Comparison of ENCODE assay signal across 1 cellular context in the genomic region with DNA sequence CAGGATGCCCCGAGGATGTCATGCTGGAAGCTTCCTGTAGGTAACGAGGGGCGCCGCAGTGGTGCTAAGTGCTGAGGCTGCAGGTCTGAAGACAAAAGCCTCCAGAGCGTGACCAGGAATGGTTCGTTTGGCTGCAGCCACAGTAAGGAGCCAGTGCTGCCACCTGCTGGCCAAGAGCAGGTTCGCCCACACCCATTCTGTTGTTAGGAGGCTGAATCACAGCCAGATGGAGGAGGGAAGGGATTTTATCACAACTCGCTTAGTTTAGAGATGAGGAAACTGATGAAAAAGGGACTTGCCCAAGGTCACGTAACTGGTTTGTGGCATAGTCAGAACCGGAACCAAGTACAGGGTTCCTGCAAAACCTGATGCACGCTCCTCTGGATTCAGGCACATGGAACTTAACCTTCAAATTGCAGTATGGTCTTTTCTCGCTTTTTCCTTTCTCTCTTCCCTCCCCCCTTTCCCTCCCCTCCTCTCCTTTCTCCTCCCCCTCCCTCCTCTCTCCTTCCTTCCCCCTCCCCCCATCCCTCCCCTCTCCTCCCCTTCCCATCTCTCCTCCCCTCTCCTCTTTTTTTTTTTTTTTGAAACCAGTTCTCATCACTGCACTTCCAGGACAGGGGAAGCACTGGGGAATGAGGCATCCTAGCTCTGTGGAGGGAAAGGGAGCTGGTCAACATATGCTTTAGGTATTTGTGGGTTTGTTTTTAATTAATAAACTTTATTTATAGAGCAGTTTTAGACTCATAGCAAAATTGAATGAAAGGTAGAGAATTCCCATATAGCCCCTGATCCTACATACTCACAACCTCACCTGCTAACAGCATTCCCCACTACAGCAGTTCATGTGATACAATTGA.
TF ChIP-seq lines count a peak whose summit lies in the region.

No MANE protein-coding gene starts in this region.

TF ChIP-seq in HepG2, 621 proteins besides CTCF, POLR2A, EP300 and RAD21 (continued from another document and continues in another):
- TF ChIP-seq, protein P1, sequence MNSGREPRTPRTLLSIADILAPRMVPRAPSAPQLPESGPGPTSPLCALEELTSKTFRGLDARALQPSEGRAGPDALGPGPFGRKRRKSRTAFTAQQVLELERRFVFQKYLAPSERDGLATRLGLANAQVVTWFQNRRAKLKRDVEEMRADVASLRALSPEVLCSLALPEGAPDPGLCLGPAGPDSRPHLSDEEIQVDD (CRISPR knock-in tag; IDR thresholded peaks at IDR 0.05; ENCODE audit: borderline replicate concordance): no peak
- no peak for TF ChIP-seq MEIS1 (CRISPR knock-in tag; IDR thresholded peaks at IDR 0.05; ENCODE audit: borderline replicate concordance)
- no peak for TF ChIP-seq ZNF550 (CRISPR knock-in tag; IDR thresholded peaks at IDR 0.05; ENCODE audit: borderline replicate concordance)
- no peak for TF ChIP-seq HCFC1 (IDR thresholded peaks at IDR 0.05; ENCODE audit: low read depth, low read length)
- TF ChIP-seq MED8 (CRISPR knock-in tag; IDR thresholded peaks at IDR 0.05; ENCODE audit: insufficient replicate concordance): no peak
- TF ChIP-seq ZFAT (CRISPR knock-in tag; conservative IDR thresholded peaks at IDR 0.05): no peak
- no peak for TF ChIP-seq ZNF746 (CRISPR knock-in tag; IDR thresholded peaks at IDR 0.05)
- TF ChIP-seq ZNF781 (CRISPR knock-in tag; IDR thresholded peaks at IDR 0.05; ENCODE audit: borderline replicate concordance, not compliant biosample characterization): no peak
- TF ChIP-seq, protein P2, sequence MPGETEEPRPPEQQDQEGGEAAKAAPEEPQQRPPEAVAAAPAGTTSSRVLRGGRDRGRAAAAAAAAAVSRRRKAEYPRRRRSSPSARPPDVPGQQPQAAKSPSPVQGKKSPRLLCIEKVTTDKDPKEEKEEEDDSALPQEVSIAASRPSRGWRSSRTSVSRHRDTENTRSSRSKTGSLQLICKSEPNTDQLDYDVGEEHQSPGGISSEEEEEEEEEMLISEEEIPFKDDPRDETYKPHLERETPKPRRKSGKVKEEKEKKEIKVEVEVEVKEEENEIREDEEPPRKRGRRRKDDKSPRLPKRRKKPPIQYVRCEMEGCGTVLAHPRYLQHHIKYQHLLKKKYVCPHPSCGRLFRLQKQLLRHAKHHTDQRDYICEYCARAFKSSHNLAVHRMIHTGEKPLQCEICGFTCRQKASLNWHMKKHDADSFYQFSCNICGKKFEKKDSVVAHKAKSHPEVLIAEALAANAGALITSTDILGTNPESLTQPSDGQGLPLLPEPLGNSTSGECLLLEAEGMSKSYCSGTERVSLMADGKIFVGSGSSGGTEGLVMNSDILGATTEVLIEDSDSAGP (CRISPR knock-in tag; IDR thresholded peaks at IDR 0.05; ENCODE audit: borderline replicate concordance): peak; percentile 36; the same call in 1 of the 2 replicates
- no peak for TF ChIP-seq ZBTB7B (CRISPR knock-in tag; IDR thresholded peaks at IDR 0.05)
- TF ChIP-seq, protein P3, sequence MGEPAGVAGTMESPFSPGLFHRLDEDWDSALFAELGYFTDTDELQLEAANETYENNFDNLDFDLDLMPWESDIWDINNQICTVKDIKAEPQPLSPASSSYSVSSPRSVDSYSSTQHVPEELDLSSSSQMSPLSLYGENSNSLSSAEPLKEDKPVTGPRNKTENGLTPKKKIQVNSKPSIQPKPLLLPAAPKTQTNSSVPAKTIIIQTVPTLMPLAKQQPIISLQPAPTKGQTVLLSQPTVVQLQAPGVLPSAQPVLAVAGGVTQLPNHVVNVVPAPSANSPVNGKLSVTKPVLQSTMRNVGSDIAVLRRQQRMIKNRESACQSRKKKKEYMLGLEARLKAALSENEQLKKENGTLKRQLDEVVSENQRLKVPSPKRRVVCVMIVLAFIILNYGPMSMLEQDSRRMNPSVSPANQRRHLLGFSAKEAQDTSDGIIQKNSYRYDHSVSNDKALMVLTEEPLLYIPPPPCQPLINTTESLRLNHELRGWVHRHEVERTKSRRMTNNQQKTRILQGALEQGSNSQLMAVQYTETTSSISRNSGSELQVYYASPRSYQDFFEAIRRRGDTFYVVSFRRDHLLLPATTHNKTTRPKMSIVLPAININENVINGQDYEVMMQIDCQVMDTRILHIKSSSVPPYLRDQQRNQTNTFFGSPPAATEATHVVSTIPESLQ (CRISPR knock-in tag; conservative IDR thresholded peaks at IDR 0.05): no peak
- TF ChIP-seq, protein P4, sequence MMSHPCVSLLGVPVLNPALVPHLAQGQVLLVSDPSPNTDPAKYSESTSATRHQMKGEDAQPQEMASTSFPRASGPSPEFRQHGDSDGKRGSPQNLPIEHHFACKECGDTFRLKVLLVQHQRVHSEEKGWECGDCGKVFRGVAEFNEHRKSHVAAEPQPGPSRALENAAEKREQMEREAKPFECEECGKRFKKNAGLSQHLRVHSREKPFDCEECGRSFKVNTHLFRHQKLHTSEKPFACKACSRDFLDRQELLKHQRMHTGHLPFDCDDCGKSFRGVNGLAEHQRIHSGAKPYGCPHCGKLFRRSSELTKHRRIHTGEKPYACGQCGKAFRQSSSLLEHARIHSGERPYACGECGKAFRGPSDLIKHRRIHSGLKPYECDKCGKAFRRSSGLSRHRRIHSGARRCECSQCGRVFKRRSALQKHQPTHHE (CRISPR knock-in tag; IDR thresholded peaks at IDR 0.05; ENCODE audit: borderline replicate concordance): no peak
- TF ChIP-seq SP140L (CRISPR knock-in tag; IDR thresholded peaks at IDR 0.05; ENCODE audit: borderline replicate concordance): peak; percentile 67; the same call in 1 of the 2 replicates
- no peak for TF ChIP-seq CHD4 (IDR thresholded peaks at IDR 0.05; ENCODE audit: borderline replicate concordance, low read length)
- TF ChIP-seq SAP130 (CRISPR knock-in tag; IDR thresholded peaks at IDR 0.05; ENCODE audit: low read depth): peak; percentile 65
- TF ChIP-seq ZNF547 (CRISPR knock-in tag; IDR thresholded peaks at IDR 0.05): no peak
- no peak for TF ChIP-seq IRX3 (CRISPR knock-in tag; IDR thresholded peaks at IDR 0.05; ENCODE audit: borderline replicate concordance, low read depth)
- no peak for TF ChIP-seq ZNF224 (CRISPR knock-in tag; IDR thresholded peaks at IDR 0.05)
- TF ChIP-seq BORCS8-MEF2B (CRISPR knock-in tag; IDR thresholded peaks at IDR 0.05): peak; percentile 63; the same call in 1 of the 2 replicates
- no peak for TF ChIP-seq TRIM24 (CRISPR knock-in tag; IDR thresholded peaks at IDR 0.05)
- no peak for TF ChIP-seq RELA (CRISPR knock-in tag; IDR thresholded peaks at IDR 0.05)
- TF ChIP-seq RXRB (CRISPR knock-in tag; IDR thresholded peaks at IDR 0.05; ENCODE audit: borderline replicate concordance): peak; percentile 60
- no peak for TF ChIP-seq TCF7 (IDR thresholded peaks at IDR 0.05; ENCODE audit: low read depth)
- TF ChIP-seq, protein P5, sequence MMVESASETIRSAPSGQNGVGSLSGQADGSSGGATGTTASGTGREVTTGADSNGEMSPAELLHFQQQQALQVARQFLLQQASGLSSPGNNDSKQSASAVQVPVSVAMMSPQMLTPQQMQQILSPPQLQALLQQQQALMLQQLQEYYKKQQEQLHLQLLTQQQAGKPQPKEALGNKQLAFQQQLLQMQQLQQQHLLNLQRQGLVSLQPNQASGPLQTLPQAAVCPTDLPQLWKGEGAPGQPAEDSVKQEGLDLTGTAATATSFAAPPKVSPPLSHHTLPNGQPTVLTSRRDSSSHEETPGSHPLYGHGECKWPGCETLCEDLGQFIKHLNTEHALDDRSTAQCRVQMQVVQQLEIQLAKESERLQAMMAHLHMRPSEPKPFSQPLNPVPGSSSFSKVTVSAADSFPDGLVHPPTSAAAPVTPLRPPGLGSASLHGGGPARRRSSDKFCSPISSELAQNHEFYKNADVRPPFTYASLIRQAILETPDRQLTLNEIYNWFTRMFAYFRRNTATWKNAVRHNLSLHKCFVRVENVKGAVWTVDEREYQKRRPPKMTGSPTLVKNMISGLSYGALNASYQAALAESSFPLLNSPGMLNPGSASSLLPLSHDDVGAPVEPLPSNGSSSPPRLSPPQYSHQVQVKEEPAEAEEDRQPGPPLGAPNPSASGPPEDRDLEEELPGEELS (CRISPR knock-in tag; IDR thresholded peaks at IDR 0.05): peak; percentile 59; the same call in 1 of the 2 replicates
- TF ChIP-seq ZNF564 (CRISPR knock-in tag; IDR thresholded peaks at IDR 0.05): no peak
- TF ChIP-seq HOXA7 (CRISPR knock-in tag; IDR thresholded peaks at IDR 0.05): no peak
- no peak for TF ChIP-seq ZNF430 (CRISPR knock-in tag; IDR thresholded peaks at IDR 0.05)
- TF ChIP-seq ZNF292 (CRISPR knock-in tag; IDR thresholded peaks at IDR 0.05; ENCODE audit: borderline replicate concordance, low read depth): peak; percentile 32; the same call in 1 of the 2 replicates
- TF ChIP-seq, protein P6, sequence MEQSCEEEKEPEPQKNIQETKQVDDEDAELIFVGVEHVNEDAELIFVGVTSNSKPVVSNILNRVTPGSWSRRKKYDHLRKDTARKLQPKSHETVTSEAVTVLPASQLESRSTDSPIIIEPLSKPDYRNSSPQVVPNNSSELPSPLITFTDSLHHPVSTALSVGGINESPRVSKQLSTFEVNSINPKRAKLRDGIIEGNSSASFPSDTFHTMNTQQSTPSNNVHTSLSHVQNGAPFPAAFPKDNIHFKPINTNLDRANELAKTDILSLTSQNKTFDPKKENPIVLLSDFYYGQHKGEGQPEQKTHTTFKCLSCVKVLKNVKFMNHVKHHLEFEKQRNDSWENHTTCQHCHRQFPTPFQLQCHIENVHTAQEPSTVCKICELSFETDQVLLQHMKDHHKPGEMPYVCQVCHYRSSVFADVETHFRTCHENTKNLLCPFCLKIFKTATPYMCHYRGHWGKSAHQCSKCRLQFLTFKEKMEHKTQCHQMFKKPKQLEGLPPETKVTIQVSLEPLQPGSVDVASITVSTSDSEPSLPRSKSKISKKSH (CRISPR knock-in tag; IDR thresholded peaks at IDR 0.05; ENCODE audit: borderline replicate concordance): no peak
- TF ChIP-seq YEATS2 (CRISPR knock-in tag; IDR thresholded peaks at IDR 0.05; ENCODE audit: borderline replicate concordance): no peak
- no peak for TF ChIP-seq AGO1 (IDR thresholded peaks at IDR 0.05; ENCODE audit: low read depth, low read length, poor library complexity, severe bottlenecking)
- no peak for TF ChIP-seq SNRNP70 (IDR thresholded peaks at IDR 0.05; ENCODE audit: low read depth, low read length)
- no peak for TF ChIP-seq NKX3-1 (CRISPR knock-in tag; IDR thresholded peaks at IDR 0.05)
- TF ChIP-seq, protein P7, sequence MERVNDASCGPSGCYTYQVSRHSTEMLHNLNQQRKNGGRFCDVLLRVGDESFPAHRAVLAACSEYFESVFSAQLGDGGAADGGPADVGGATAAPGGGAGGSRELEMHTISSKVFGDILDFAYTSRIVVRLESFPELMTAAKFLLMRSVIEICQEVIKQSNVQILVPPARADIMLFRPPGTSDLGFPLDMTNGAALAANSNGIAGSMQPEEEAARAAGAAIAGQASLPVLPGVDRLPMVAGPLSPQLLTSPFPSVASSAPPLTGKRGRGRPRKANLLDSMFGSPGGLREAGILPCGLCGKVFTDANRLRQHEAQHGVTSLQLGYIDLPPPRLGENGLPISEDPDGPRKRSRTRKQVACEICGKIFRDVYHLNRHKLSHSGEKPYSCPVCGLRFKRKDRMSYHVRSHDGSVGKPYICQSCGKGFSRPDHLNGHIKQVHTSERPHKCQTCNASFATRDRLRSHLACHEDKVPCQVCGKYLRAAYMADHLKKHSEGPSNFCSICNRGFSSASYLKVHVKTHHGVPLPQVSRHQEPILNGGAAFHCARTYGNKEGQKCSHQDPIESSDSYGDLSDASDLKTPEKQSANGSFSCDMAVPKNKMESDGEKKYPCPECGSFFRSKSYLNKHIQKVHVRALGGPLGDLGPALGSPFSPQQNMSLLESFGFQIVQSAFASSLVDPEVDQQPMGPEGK (CRISPR knock-in tag; IDR thresholded peaks at IDR 0.05): peak; percentile 28; the same call in 1 of the 2 replicates
- TF ChIP-seq, protein P8, sequence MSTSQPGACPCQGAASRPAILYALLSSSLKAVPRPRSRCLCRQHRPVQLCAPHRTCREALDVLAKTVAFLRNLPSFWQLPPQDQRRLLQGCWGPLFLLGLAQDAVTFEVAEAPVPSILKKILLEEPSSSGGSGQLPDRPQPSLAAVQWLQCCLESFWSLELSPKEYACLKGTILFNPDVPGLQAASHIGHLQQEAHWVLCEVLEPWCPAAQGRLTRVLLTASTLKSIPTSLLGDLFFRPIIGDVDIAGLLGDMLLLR (CRISPR knock-in tag; IDR thresholded peaks at IDR 0.05): no peak
- peak; percentile 98 for TF ChIP-seq XRCC5 (optimal IDR thresholded peaks at IDR 0.05; ENCODE audit: low read length)
- TF ChIP-seq ZNF543 (CRISPR knock-in tag; IDR thresholded peaks at IDR 0.05): no peak
- TF ChIP-seq ZFX (CRISPR knock-in tag; IDR thresholded peaks at IDR 0.05; ENCODE audit: low read depth): peak; percentile 26; the same call in 1 of the 2 replicates
- peak; percentile 53 for TF ChIP-seq ZFP36 (IDR thresholded peaks at IDR 0.05; ENCODE audit: borderline replicate concordance, low read depth, low read length, partially characterized antibody)
- no peak for TF ChIP-seq SMAD1 (CRISPR knock-in tag; IDR thresholded peaks at IDR 0.05; ENCODE audit: borderline replicate concordance, low read depth)
- TF ChIP-seq, protein P9, sequence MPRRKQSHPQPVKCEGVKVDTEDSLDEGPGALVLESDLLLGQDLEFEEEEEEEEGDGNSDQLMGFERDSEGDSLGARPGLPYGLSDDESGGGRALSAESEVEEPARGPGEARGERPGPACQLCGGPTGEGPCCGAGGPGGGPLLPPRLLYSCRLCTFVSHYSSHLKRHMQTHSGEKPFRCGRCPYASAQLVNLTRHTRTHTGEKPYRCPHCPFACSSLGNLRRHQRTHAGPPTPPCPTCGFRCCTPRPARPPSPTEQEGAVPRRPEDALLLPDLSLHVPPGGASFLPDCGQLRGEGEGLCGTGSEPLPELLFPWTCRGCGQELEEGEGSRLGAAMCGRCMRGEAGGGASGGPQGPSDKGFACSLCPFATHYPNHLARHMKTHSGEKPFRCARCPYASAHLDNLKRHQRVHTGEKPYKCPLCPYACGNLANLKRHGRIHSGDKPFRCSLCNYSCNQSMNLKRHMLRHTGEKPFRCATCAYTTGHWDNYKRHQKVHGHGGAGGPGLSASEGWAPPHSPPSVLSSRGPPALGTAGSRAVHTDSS (CRISPR knock-in tag; conservative IDR thresholded peaks at IDR 0.05): no peak
- TF ChIP-seq ZMYM4 (CRISPR knock-in tag; IDR thresholded peaks at IDR 0.05): peak; percentile 74
- TF ChIP-seq ZNF367 (CRISPR knock-in tag; IDR thresholded peaks at IDR 0.05; ENCODE audit: borderline replicate concordance): no peak
- no peak for TF ChIP-seq TP53 (CRISPR knock-in tag; conservative IDR thresholded peaks at IDR 0.05)
- peak; percentile 52; the same call in 1 of the 2 replicates for TF ChIP-seq ZNF12 (CRISPR knock-in tag; IDR thresholded peaks at IDR 0.05)
- 0 out of 2 replicates have a peak, but pooled peaks have one; percentile 46 for TF ChIP-seq RFXAP (CRISPR knock-in tag; IDR thresholded peaks at IDR 0.05; ENCODE audit: borderline replicate concordance)
- TF ChIP-seq ERF (CRISPR knock-in tag; IDR thresholded peaks at IDR 0.05): 0 out of 2 replicates have a peak, but pooled peaks have one; percentile 20
- no peak for TF ChIP-seq KDM1A (CRISPR knock-in tag; IDR thresholded peaks at IDR 0.05)
- TF ChIP-seq ZC3H4 (CRISPR knock-in tag; IDR thresholded peaks at IDR 0.05; ENCODE audit: borderline replicate concordance): no peak
- no peak for TF ChIP-seq ARNT (IDR thresholded peaks at IDR 0.05)
- no peak for TF ChIP-seq TAF15 (IDR thresholded peaks at IDR 0.05; ENCODE audit: low read depth, low read length, poor library complexity, severe bottlenecking)
- TF ChIP-seq ZNF777 (CRISPR knock-in tag; IDR thresholded peaks at IDR 0.05): no peak
